In the genomic region with DNA sequence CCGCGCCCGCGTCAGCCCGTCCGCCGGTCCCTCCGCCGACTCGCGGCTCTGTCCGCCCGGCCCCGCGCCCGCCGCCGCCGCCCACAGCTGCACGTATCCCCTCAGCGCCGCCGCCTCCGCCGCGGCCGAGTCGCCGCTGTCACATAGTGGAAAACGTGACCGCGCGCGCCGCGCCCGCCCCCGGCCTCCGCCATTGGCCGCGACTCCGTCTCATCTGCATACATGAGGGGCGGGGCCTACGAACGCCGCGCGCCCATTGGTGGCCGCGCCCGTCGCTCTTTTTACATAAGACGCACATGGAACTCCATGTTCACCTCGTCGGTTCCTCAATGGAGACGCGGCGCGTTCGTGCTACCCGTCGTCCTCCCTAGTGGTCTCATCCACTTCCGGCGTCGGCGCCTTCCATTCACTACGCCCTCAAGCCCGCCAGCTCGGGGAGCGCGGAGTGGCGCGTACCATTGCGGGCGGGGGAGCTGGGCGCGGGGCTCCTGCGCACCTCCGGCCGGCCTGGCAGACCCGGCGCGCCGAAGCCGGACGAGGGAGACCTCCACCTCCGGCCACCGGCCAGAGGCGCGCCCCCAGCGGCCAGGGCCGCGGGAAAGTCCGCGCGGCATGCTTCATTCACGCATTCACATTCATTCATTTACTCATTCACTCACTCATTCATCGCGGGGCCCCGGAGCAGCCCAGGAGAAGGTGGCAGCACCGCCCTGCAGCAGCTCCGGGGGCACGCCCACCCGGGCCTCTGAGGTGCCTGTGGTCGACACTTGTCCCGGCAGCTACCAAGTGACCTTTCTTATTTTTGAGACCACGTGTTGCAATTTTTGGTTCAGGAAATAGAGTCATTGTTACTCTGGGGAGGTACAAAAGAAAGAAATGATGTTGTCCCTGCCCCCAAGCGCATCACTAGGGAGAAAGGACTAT, we compare ENCODE assay signal across 8 cellular contexts. TPM values are rescaled to one million over a fixed set of nuclear protein-coding genes. Genes with fewer than 3 reads are reported as not detected.
A peak's percentile ranks its signal among the peaks of the same experiment; 100 is the strongest.
DNase-seq lines count a peak whose midpoint lies in the region; ATAC-seq, FAIRE-seq and TF ChIP-seq lines count a peak whose summit lies in the region.

No MANE protein-coding gene starts in this region.

- H3K4me3 ChIP-seq in pancreas (peak overlapping the region; percentile 72 to 87 (median 84)), tibial nerve (peak overlapping the region; percentile 38 to 97 (median 78))

- FAIRE-seq in pancreas (lab: Jason Lieb, UNC), result peak; percentile 37

- TF ChIP-seq EP300 in tibial nerve (IDR thresholded peaks at IDR 0.05), result peak; percentile 72 to 95

- peak in 1 of 4 donors; percentile 16 for TF ChIP-seq CTCF in pancreas (IDR thresholded peaks at IDR 0.05)
- peak; percentile 7 to 70 (median 23) for TF ChIP-seq CTCF in tibial nerve (IDR thresholded peaks at IDR 0.05)

- peak overlapping the region; percentile 99 for H3K27ac Mint-ChIP-seq in activated naive CD8-positive, alpha-beta T cell treated with anti-CD3 and anti-CD28 coated beads for 36 hours

- peak overlapping the region; percentile 96 to 100 (median 98) for H3K27ac ChIP-seq in pancreas
- H3K27ac ChIP-seq in tibial nerve, result peak overlapping the region; percentile 86 to 97 (median 94)

- no peaks in the 10 kb centered on the region for H3K36me3 Mint-ChIP-seq in activated naive CD8-positive, alpha-beta T cell treated with anti-CD3 and anti-CD28 coated beads for 36 hours

- 1% methylated on average over 76 to 108 of the region's 108 CpGs for WGBS in pancreas, 2 donors
- WGBS in tibial nerve, 2 donors, result 0 to 1% methylated on average over 38 to 108 of the region's 108 CpGs

- H3K4me1 ChIP-seq in pancreas, result peaks cover 32 to 44% (median 37%) of the 10 kb centered on the region in 3 donors
- H3K4me1 ChIP-seq in tibial nerve, result peaks cover 0 to 57% (median 31%) of the 10 kb centered on the region in 4 donors

- ATAC-seq in HG02610 (IDR thresholded peaks at IDR 0.05; ENCODE audit: unreplicated experiment) (peak; percentile 88), SK-N-SH treated with all-trans-retinoic acid at 6 μM for 48 hours (peak; percentile 90), Right ventricle myocardium inferior (peak; percentile 91), pancreas (peak; percentile 54 to 80 (median 75))

- H3K27me3 Mint-ChIP-seq in activated naive CD8-positive, alpha-beta T cell treated with anti-CD3 and anti-CD28 coated beads for 36 hours, result no peaks in the 10 kb centered on the region

- no peaks in the 10 kb centered on the region for H3K9me3 ChIP-seq in pancreas
- no peaks in the 10 kb centered on the region for H3K9me3 ChIP-seq in tibial nerve

- peak overlapping the region; percentile 94 for H3K4me3 Mint-ChIP-seq in activated naive CD8-positive, alpha-beta T cell treated with anti-CD3 and anti-CD28 coated beads for 36 hours

- DNase-seq in NCI-H1092 (lab: John Stamatoyannopoulos, UW) (peak; percentile 96), Right ventricle myocardium inferior (ENCODE audit: missing footprints) (peak; percentile 99), pancreas (peak; percentile 94 to 99 (median 98)), tibial nerve (ENCODE audit: low spot score in 2 of 2) (peak; percentile 100)
- peak; percentile 98 for DNase-seq in activated naive CD8-positive, alpha-beta T cell treated with anti-CD3 and anti-CD28 coated beads for 36 hours

- TF ChIP-seq POLR2A in GM10847 (IDR thresholded peaks at IDR 0.05; ENCODE audit: extremely low read depth, insufficient read length), result peak; percentile 69
- peak; percentile 81 to 89 for TF ChIP-seq POLR2A in tibial nerve (IDR thresholded peaks at IDR 0.05)

- H3K27me3 ChIP-seq in pancreas, result no peaks in the 10 kb centered on the region
- H3K27me3 ChIP-seq in tibial nerve, result no peaks in the 10 kb centered on the region

- H3K36me3 ChIP-seq in pancreas, result no peaks in the 10 kb centered on the region
- no peaks in the 10 kb centered on the region for H3K36me3 ChIP-seq in tibial nerve

- H3K4me1 Mint-ChIP-seq in activated naive CD8-positive, alpha-beta T cell treated with anti-CD3 and anti-CD28 coated beads for 36 hours, result peaks cover 31% of the 10 kb centered on the region

- no peaks in the 10 kb centered on the region for H3K9me3 Mint-ChIP-seq in activated naive CD8-positive, alpha-beta T cell treated with anti-CD3 and anti-CD28 coated beads for 36 hours

- intact Hi-C loops in Right ventricle myocardium inferior (cut with DNase I) (loop anchor here (1.0 kb wide), 1 partner anchor 31 kb away; the partner anchor contains the start of gene TRAF3IP1), pancreas (cut with DNase I) (no loop called here)

TF ChIP-seq in SK-N-SH treated with all-trans-retinoic acid at 6 μM for 48 hours, 23 proteins besides CTCF, POLR2A, EP300 and RAD21:
- peak; percentile 100 for TF ChIP-seq ARNTL (CRISPR knock-in tag; IDR thresholded peaks at IDR 0.05; ENCODE audit: borderline replicate concordance, low read depth)
- no peak for TF ChIP-seq TOX (CRISPR knock-in tag; IDR thresholded peaks at IDR 0.05; ENCODE audit: borderline replicate concordance)
- TF ChIP-seq ZNF70 (CRISPR knock-in tag; IDR thresholded peaks at IDR 0.05), result no peak
- TF ChIP-seq ZNF8 (CRISPR knock-in tag; IDR thresholded peaks at IDR 0.05), result no peak
- TF ChIP-seq RARB (CRISPR knock-in tag; IDR thresholded peaks at IDR 0.05), result no peak
- TF ChIP-seq GLIS3 (CRISPR knock-in tag; IDR thresholded peaks at IDR 0.05), result no peak
- TF ChIP-seq ZFP30 (CRISPR knock-in tag; IDR thresholded peaks at IDR 0.05), result no peak
- no peak for TF ChIP-seq SNAI2 (CRISPR knock-in tag; IDR thresholded peaks at IDR 0.05)

RNA-seq across cellular contexts. Expression of gene PER2, which starts 0.5 kb away (rescaled TPM):
- 10 to 100 TPM; 15.3 to 17.5 TPM for total RNA-seq in activated naive CD8-positive, alpha-beta T cell treated with anti-CD3 and anti-CD28 coated beads for 36 hours
- 4.7 TPM for total RNA-seq in Right ventricle myocardium inferior
- total RNA-seq in pancreas, result 10 to 100 TPM in 2 of 6 donors, 1 to 10 TPM in 4; 7.8 to 11.7 (median 9.3) TPM
- 10 to 100 TPM in 1 of 2 donors, 1 to 10 TPM in 1; 6.9 to 12.2 TPM for polyA plus RNA-seq in pancreas
- total RNA-seq in tibial nerve, result 10 to 100 TPM in 2 of 4 donors, 1 to 10 TPM in 2; 8.2 to 18.6 (median 9.8) TPM

RNA-seq across cellular contexts. Expression of gene TRAF3IP1, which starts 31.4 kb away (rescaled TPM):
- total RNA-seq in activated naive CD8-positive, alpha-beta T cell treated with anti-CD3 and anti-CD28 coated beads for 36 hours, result 10 to 100 TPM in 1 of 2 experiments, 1 to 10 TPM in 1; 8.4 to 11.0 TPM
- total RNA-seq in Right ventricle myocardium inferior (11.2 TPM), pancreas (10 to 100 TPM in 1 of 6 donors, 1 to 10 TPM in 5; 4.9 to 10.3 (median 7.9) TPM), tibial nerve (10 to 100 TPM; 11.6 to 17.4 (median 15.7) TPM)
- 1 to 10 TPM; 4.7 to 7.0 TPM for polyA plus RNA-seq in pancreas

RNA-seq across cellular contexts. Expression of gene HES6, which starts 49.1 kb away (rescaled TPM):
- total RNA-seq in activated naive CD8-positive, alpha-beta T cell treated with anti-CD3 and anti-CD28 coated beads for 36 hours, result 1 to 10 TPM; 3.5 to 4.0 TPM
- total RNA-seq in Right ventricle myocardium inferior (4.3 TPM), pancreas (10 to 100 TPM in 4 of 6 donors, 1 to 10 TPM in 2; 4.9 to 18.9 (median 16.0) TPM), tibial nerve (10 to 100 TPM in 2 of 4 donors, 1 to 10 TPM in 2; 4.4 to 18.6 (median 12.4) TPM)
- 10 to 100 TPM; 11.1 to 22.7 TPM for polyA plus RNA-seq in pancreas

Comparison
In these comparisons a context has a peak if more than half of its experiments do, and no peak if none do; other contexts are left out.
1. Peak in every context shown above with its lines: DNase-seq, ATAC-seq, H3K4me3 ChIP-seq and H3K27ac ChIP-seq.